ENCODE assay signal across 8 cellular contexts in genomic region chr12:12713932-12714275, GRCh38. TPM values are rescaled to one million over a fixed set of nuclear protein-coding genes. Genes with fewer than 3 reads are reported as not detected.
DNase-seq lines count a peak whose midpoint lies in the region; ATAC-seq and TF ChIP-seq lines count a peak whose summit lies in the region.

No MANE protein-coding gene starts in this region.

- peak overlapping the region; percentile 98 for H3K27ac ChIP-seq in skeletal muscle tissue (ENCODE audit: low read depth, low read length)

- H3K9me3 Mint-ChIP-seq in T-cell, result no peaks in the 10 kb centered on the region

- no peaks in the 10 kb centered on the region for H3K27me3 ChIP-seq in skeletal muscle tissue (ENCODE audit: control insufficient read depth in 3 of 3, insufficient read depth in 3 of 3, low read length in 3 of 3)

- ATAC-seq in T-cell (replicated peaks in 1 of 4) (no peak), HG03460 (IDR thresholded peaks at IDR 0.05; ENCODE audit: unreplicated experiment) (no peak)

- H3K9me3 ChIP-seq in skeletal muscle tissue (ENCODE audit: control insufficient read depth in 3 of 3, low read length in 3 of 3), result no peaks in the 10 kb centered on the region

- no peak for DNase-seq in GM12864 (ENCODE audit: low read depth)
- no peak for DNase-seq in T-cell
- no peak for DNase-seq in foreskin fibroblast
- DNase-seq in NK-92 treated with Interleukin-12 subunit alpha and Interleukin-12 subunit beta, amount 100 ng/mL, for 24 hours (lab: John Stamatoyannopoulos, UW), result no peak
- DNase-seq in C1 segment of cervical spinal cord (lab: John Stamatoyannopoulos, UW), result no peak
- no peak for DNase-seq in NCI-H1417 treated with DMSO at 0.1 percent for 48 hours (lab: John Stamatoyannopoulos, UW)

- POLR2A ChIA-PET in T-cell (lab: Charles Lee), result interaction anchor here (0.5 to 3.7 kb wide), 11 partner anchors 9 to 1136 kb away, joined by 3 to 31 read pairs (median 4); no protein-coding TSS in a partner anchor

- H3K4me3 ChIP-seq in GM12864 (ENCODE audit: low read depth, low read length), result peak overlapping the region; percentile 92
- H3K4me3 ChIP-seq in foreskin fibroblast (ENCODE audit: low read depth in 1 of 2, low read length in 2 of 2), result peak overlapping the region; percentile 22 to 36
- peak overlapping the region; percentile 52 to 61 (median 54) for H3K4me3 ChIP-seq in skeletal muscle tissue (ENCODE audit: low read length in 3 of 3)

- H3K4me1 ChIP-seq in skeletal muscle tissue (ENCODE audit: control insufficient read depth in 3 of 3, insufficient read depth in 3 of 3, low read length in 3 of 3), result peaks cover 17 to 31% (median 24%) of the 10 kb centered on the region in 3 donors

- H3K27ac Mint-ChIP-seq in T-cell, result peak overlapping the region; percentile 99 to 100

- H3K36me3 Mint-ChIP-seq in T-cell, result peaks cover 12% of the 10 kb centered on the region

- peak overlapping the region; percentile 46 to 74 (median 73) for H3K9ac ChIP-seq in skeletal muscle tissue (ENCODE audit: low read depth in 1 of 3, low read length in 3 of 3)

- H3K36me3 ChIP-seq in skeletal muscle tissue (ENCODE audit: control insufficient read depth in 3 of 3, insufficient read depth in 3 of 3, low read length in 3 of 3), result peaks cover 0 to 6% (median 2%) of the 10 kb centered on the region in 3 donors

- CTCF ChIA-PET in T-cell (lab: Charles Lee), result interaction anchor here (0.6 to 3.9 kb wide), 15 partner anchors 8 to 357 kb away, joined by 3 to 89 read pairs (median 5); partner anchors contain the start of gene BORCS5 (in 1 of the 2)

- H3K4me3 Mint-ChIP-seq in T-cell, result peak overlapping the region; percentile 87 to 96 (median 93)

- peaks cover 42 to 53% (median 53%) of the 10 kb centered on the region in 3 donors for H3K4me1 Mint-ChIP-seq in T-cell

- no peaks in the 10 kb centered on the region for H3K27me3 Mint-ChIP-seq in T-cell

- TF ChIP-seq CTCF in GM12864 (IDR thresholded peaks at IDR 0.05; ENCODE audit: low read depth, low read length, missing control alignments) (no peak), foreskin fibroblast (IDR thresholded peaks at IDR 0.05; ENCODE audit: low read depth, low read length) (no peak)

RNA-seq across cellular contexts. Expression of gene CDKN1B, which starts 3.3 kb away (rescaled TPM):
- total RNA-seq in T-cell (100 to 1,000 TPM; 170 to 246 (median 188) TPM), skeletal muscle tissue (62.1 TPM)

RNA-seq across cellular contexts. Expression of gene GPR19, which starts 17.9 kb away (rescaled TPM):
- total RNA-seq in T-cell (1 to 10 TPM; 1.7 to 5.2 (median 2.2) TPM), skeletal muscle tissue (0.52 TPM)

Comparison
In these comparisons a context has a peak if more than half of its experiments do, and no peak if none do; other contexts are left out.
1. H3K4me3 ChIP-seq: peak in every context shown above with its lines; median percentile 92 in GM12864; 54 in skeletal muscle tissue; 29 in foreskin fibroblast.